21 cellular contexts compared by ENCODE assay signal in genomic region chr7:24955313-24955712, GRCh38.
"Had no signal": no experiment of that assay in that cellular context is flagged by ENCODE, and none has a peak within 500 bp of the region (broad histone marks: within the 10 kb centered on the region; RNA-seq: fewer than 3 reads in every experiment).

No MANE protein-coding gene starts in this region.

- H3K27me3 Mint-ChIP-seq: dendritic cell treated with granulocyte-macrophage colony-stimulating factor and Interleukin-4, amounts not matched to agents 40 ng/mL and 50 ng/mL, for 4 days; effector memory CD8-positive, alpha-beta T cell; memory B cell; naive thymus-derived CD4-positive, alpha-beta T cell had no signal

- H3K36me3 ChIP-seq: colonic mucosa, esophagus squamous epithelium, gastrocnemius medialis, heart right ventricle, left lung had no signal

- H3K27ac Mint-ChIP-seq: dendritic cell treated with granulocyte-macrophage colony-stimulating factor and Interleukin-4, amounts not matched to agents 40 ng/mL and 50 ng/mL, for 4 days; effector memory CD8-positive, alpha-beta T cell; endodermal cell; naive thymus-derived CD4-positive, alpha-beta T cell had no signal

- H3K4me3 Mint-ChIP-seq: dendritic cell treated with granulocyte-macrophage colony-stimulating factor and Interleukin-4, amounts not matched to agents 40 ng/mL and 50 ng/mL, for 4 days; effector memory CD8-positive, alpha-beta T cell; endodermal cell; memory B cell; naive thymus-derived CD4-positive, alpha-beta T cell had no signal

- H3K27ac ChIP-seq: colonic mucosa, epithelial cell of prostate, esophagus squamous epithelium, gastrocnemius medialis, heart right ventricle, left lung had no signal

- DNase-seq: colonic mucosa; cortex of kidney; effector CD8-positive, alpha-beta T cell; effector memory CD8-positive, alpha-beta T cell; endodermal cell; erythroblast; esophagus squamous epithelium; gastrocnemius medialis; glutamatergic neuron; heart right ventricle; hippocampal formation; left cardiac atrium; left lung; left ventricle myocardium superior; mesendoderm; midbrain; naive thymus-derived CD4-positive, alpha-beta T cell had no signal

- H3K4me3 ChIP-seq: colonic mucosa, esophagus squamous epithelium, gastrocnemius medialis, heart right ventricle, left lung, lung had no signal

- ATAC-seq: effector memory CD8-positive, alpha-beta T cell; gastrocnemius medialis; heart right ventricle; left lung; left ventricle myocardium superior; naive thymus-derived CD4-positive, alpha-beta T cell had no signal

- H3K9me3 ChIP-seq: colonic mucosa, esophagus squamous epithelium, gastrocnemius medialis, heart right ventricle, left lung had no signal

- H3K27me3 ChIP-seq: colonic mucosa, esophagus squamous epithelium, gastrocnemius medialis, heart right ventricle, left lung had no signal

- H3K9me3 Mint-ChIP-seq: dendritic cell treated with granulocyte-macrophage colony-stimulating factor and Interleukin-4, amounts not matched to agents 40 ng/mL and 50 ng/mL, for 4 days; effector memory CD8-positive, alpha-beta T cell; endodermal cell; memory B cell; naive thymus-derived CD4-positive, alpha-beta T cell had no signal

- H3K4me1 ChIP-seq: colonic mucosa, gastrocnemius medialis, heart right ventricle, left lung had no signal
